ENCODE assay signal across 33 cellular contexts in the genomic region with DNA sequence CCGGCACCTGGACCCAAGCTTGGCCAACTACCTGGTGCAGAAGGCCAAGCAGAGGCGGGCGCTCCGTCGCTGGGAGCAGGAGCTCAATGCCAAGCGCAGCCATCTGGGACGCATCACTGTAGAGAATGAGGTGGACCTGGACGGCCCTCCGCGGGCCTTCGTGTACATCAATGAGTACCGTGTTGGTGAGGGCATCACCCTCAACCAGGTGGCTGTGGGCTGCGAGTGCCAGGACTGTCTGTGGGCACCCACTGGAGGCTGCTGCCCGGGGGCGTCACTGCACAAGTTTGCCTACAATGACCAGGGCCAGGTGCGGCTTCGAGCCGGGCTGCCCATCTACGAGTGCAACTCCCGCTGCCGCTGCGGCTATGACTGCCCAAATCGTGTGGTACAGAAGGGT. TPM values are rescaled to one million over a fixed set of nuclear protein-coding genes. Genes with fewer than 3 reads are reported as not detected.
"Had no signal": no experiment of that assay in that cellular context is flagged by ENCODE, and none has a peak within 500 bp of the region (broad histone marks: within the 10 kb centered on the region; RNA-seq: fewer than 3 reads in every experiment).

No MANE protein-coding gene starts in this region.

- H3K27ac ChIP-seq: brain microvascular endothelial cell, KMS-11, PC-9, VCaP had no signal

- ATAC-seq: activated naive CD8-positive, alpha-beta T cell treated with anti-CD3 and anti-CD28 coated beads, Interleukin-2, amount 50 U/mL, for 24 hours; activated T-cell treated with anti-CD3 and anti-CD28 coated beads, Interleukin-2, amount 50 U/mL, for 4 hours had no signal

- H2AFZ ChIP-seq: PC-9 had no signal

- H3K27me3 ChIP-seq: brain microvascular endothelial cell had no signal

- H3K9ac ChIP-seq: KMS-11 had no signal

- H3K4me3 ChIP-seq: PC-9 had no signal

- DNase-seq: activated B cell treated with CpG ODN at 0.5 μM for 24 hours; activated CD4-positive, alpha-beta T cell treated with anti-CD3 and anti-CD28 coated beads for 48 hours; activated CD4-positive, alpha-beta T cell treated with anti-CD3 and anti-CD28 coated beads, Interleukin-2, amount 50 U/mL, for 4 hours; activated CD4-positive, CD25-positive, alpha-beta regulatory T cell treated with anti-CD3 and anti-CD28 coated beads, Interleukin-2, amount 50 U/mL, for 72 hours; activated CD8-positive, alpha-beta memory T cell treated with anti-CD3 and anti-CD28 coated beads, Interleukin-2, amount 50 U/mL, for 4 hours; activated effector memory CD4-positive, alpha-beta T cell treated with Interleukin-2 at 50 U/mL for 16 hours; activated naive CD4-positive, alpha-beta T cell treated with anti-CD3 and anti-CD28 coated beads, Interleukin-2, amount 10 ng/mL, durations not matched to agents 7 days and 5 days; activated naive CD8-positive, alpha-beta T cell treated with anti-CD3 and anti-CD28 coated beads, Interleukin-2, amount 50 U/mL, for 24 hours; activated T-cell treated with anti-CD3 and anti-CD28 coated beads for 4 hours; activated T-cell treated with anti-CD3 and anti-CD28 coated beads, Interleukin-2, amount 50 U/mL, for 4 hours; anterior cingulate cortex; brain microvascular endothelial cell; NCI-H1092 treated with DMSO at 0.1 percent for 48 hours; NCI-H1417; NCI-H146; NCI-H187; NCI-H2029 treated with DMSO at 0.1 percent for 48 hours; NCI-H2107; NCI-H2171; NCI-H510A; NCI-H526; NCI-H748 treated with DMSO at 0.1 percent for 48 hours; NK-92 treated with Interleukin-12 subunit alpha and Interleukin-12 subunit beta, amount 100 ng/mL, for 24 hours; PC-9; Right ventricle myocardium superior; SW 1271; T-helper 1 cell; T-helper 2 cell; T-helper 9 cell had no signal

- H3K36me3 ChIP-seq: brain microvascular endothelial cell had no signal

- H3K4me2 ChIP-seq: KMS-11, PC-9 had no signal

RNA-seq across cellular contexts. Expression of gene WAS, which starts 16.6 kb away (rescaled TPM):
- total RNA-seq: LHCN-M2, M059J had no signal
